Comparison of ENCODE assay signal across 1 cellular context in the genomic region with DNA sequence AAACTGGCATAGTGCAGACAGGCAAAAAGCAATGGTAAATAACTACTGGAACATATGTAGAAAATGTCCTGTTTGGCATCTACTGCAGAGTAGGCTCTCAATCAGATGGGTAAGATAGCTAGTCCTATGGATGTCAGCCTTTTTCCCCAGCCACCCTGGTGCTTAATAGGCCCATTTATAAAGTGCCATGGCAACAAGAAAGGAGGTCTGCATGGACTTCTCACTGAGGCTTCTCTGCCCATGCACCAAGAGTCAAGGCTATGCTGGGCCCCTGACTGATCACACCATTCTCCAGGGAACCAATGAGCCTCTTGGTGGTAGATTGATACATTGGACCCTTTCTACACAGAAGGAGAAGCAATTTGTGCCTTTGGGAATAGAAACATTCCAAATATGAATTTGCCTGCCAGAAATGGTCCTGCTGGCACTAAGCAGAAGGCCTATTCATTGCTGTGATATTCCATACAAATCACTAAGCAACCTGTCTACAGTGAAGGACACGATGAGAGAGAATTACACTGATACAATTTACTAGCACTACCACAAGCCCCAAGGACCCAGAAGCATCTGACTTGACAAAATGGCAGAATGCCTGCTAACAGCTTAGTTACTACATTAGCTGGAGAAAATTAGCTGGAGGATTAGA.
TF ChIP-seq lines count a peak whose summit lies in the region.

No MANE protein-coding gene starts in this region.

TF ChIP-seq in HepG2, 621 proteins besides CTCF, POLR2A, EP300 and RAD21:
- TF ChIP-seq THYN1 (CRISPR knock-in tag; IDR thresholded peaks at IDR 0.05; ENCODE audit: borderline replicate concordance, low read depth): no peak
- TF ChIP-seq, protein P1, sequence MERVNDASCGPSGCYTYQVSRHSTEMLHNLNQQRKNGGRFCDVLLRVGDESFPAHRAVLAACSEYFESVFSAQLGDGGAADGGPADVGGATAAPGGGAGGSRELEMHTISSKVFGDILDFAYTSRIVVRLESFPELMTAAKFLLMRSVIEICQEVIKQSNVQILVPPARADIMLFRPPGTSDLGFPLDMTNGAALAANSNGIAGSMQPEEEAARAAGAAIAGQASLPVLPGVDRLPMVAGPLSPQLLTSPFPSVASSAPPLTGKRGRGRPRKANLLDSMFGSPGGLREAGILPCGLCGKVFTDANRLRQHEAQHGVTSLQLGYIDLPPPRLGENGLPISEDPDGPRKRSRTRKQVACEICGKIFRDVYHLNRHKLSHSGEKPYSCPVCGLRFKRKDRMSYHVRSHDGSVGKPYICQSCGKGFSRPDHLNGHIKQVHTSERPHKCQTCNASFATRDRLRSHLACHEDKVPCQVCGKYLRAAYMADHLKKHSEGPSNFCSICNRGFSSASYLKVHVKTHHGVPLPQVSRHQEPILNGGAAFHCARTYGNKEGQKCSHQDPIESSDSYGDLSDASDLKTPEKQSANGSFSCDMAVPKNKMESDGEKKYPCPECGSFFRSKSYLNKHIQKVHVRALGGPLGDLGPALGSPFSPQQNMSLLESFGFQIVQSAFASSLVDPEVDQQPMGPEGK (CRISPR knock-in tag; IDR thresholded peaks at IDR 0.05): no peak
- TF ChIP-seq MEIS1 (CRISPR knock-in tag; IDR thresholded peaks at IDR 0.05; ENCODE audit: borderline replicate concordance): no peak
- TF ChIP-seq RFX3 (CRISPR knock-in tag; IDR thresholded peaks at IDR 0.05): no peak
- TF ChIP-seq NCOA2 (CRISPR knock-in tag; IDR thresholded peaks at IDR 0.05): no peak
- no peak for TF ChIP-seq ZNF335 (CRISPR knock-in tag; IDR thresholded peaks at IDR 0.05)
- TF ChIP-seq, protein P2, sequence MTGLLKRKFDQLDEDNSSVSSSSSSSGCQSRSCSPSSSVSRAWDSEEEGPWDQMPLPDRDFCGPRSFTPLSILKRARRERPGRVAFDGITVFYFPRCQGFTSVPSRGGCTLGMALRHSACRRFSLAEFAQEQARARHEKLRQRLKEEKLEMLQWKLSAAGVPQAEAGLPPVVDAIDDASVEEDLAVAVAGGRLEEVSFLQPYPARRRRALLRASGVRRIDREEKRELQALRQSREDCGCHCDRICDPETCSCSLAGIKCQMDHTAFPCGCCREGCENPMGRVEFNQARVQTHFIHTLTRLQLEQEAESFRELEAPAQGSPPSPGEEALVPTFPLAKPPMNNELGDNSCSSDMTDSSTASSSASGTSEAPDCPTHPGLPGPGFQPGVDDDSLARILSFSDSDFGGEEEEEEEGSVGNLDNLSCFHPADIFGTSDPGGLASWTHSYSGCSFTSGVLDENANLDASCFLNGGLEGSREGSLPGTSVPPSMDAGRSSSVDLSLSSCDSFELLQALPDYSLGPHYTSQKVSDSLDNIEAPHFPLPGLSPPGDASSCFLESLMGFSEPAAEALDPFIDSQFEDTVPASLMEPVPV (CRISPR knock-in tag; IDR thresholded peaks at IDR 0.05): no peak
- TF ChIP-seq MZF1 (CRISPR knock-in tag; IDR thresholded peaks at IDR 0.05; ENCODE audit: borderline replicate concordance): no peak
- TF ChIP-seq, protein P3, sequence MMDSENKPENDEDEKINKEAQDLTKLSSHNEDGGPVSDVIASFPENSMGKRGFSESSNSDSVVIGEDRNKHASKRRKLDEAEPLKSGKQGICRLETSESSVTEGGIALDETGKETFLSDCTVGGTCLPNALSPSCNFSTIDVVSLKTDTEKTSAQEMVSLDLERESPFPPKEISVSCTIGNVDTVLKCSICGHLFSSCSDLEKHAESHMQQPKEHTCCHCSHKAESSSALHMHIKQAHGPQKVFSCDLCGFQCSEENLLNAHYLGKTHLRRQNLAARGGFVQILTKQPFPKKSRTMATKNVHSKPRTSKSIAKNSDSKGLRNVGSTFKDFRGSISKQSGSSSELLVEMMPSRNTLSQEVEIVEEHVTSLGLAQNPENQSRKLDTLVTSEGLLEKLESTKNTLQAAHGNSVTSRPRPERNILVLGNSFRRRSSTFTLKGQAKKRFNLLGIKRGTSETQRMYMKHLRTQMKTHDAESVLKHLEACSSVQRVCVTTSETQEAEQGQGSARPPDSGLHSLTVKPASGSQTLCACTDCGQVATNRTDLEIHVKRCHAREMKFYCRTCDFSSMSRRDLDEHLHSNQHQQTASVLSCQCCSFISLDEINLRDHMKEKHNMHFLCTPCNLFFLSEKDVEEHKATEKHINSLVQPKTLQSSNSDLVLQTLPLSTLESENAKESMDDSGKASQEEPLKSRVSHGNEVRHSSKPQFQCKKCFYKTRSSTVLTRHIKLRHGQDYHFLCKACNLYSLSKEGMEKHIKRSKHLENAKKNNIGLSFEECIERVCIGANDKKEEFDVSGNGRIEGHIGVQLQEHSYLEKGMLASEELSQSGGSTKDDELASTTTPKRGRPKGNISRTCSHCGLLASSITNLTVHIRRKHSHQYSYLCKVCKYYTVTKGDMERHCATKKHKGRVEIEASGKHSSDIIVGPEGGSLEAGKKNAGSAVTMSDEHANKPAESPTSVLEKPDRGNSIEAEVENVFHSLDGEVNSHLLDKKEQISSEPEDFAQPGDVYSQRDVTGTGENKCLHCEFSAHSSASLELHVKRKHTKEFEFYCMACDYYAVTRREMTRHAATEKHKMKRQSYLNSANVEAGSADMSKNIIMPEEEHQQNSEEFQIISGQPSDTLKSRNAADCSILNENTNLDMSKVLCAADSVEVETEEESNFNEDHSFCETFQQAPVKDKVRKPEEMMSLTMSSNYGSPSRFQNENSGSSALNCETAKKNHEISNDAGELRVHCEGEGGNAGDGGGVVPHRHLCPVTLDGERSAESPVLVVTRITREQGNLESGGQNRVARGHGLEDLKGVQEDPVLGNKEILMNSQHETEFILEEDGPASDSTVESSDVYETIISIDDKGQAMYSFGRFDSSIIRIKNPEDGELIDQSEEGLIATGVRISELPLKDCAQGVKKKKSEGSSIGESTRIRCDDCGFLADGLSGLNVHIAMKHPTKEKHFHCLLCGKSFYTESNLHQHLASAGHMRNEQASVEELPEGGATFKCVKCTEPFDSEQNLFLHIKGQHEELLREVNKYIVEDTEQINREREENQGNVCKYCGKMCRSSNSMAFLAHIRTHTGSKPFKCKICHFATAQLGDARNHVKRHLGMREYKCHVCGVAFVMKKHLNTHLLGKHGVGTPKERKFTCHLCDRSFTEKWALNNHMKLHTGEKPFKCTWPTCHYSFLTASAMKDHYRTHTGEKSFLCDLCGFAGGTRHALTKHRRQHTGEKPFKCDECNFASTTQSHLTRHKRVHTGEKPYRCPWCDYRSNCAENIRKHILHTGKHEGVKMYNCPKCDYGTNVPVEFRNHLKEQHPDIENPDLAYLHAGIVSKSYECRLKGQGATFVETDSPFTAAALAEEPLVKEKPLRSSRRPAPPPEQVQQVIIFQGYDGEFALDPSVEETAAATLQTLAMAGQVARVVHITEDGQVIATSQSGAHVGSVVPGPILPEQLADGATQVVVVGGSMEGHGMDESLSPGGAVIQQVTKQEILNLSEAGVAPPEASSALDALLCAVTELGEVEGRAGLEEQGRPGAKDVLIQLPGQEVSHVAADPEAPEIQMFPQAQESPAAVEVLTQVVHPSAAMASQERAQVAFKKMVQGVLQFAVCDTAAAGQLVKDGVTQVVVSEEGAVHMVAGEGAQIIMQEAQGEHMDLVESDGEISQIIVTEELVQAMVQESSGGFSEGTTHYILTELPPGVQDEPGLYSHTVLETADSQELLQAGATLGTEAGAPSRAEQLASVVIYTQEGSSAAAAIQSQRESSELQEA (CRISPR knock-in tag; IDR thresholded peaks at IDR 0.05; ENCODE audit: not compliant biosample characterization): no peak
- no peak for TF ChIP-seq ZKSCAN1 (IDR thresholded peaks at IDR 0.05; ENCODE audit: low read length)
- no peak for TF ChIP-seq TOE1 (CRISPR knock-in tag; IDR thresholded peaks at IDR 0.05)
- TF ChIP-seq KAT7 (CRISPR knock-in tag; IDR thresholded peaks at IDR 0.05; ENCODE audit: borderline replicate concordance): no peak
- no peak for TF ChIP-seq SPEN (CRISPR knock-in tag; IDR thresholded peaks at IDR 0.05; ENCODE audit: low read depth)
- TF ChIP-seq, protein P4, sequence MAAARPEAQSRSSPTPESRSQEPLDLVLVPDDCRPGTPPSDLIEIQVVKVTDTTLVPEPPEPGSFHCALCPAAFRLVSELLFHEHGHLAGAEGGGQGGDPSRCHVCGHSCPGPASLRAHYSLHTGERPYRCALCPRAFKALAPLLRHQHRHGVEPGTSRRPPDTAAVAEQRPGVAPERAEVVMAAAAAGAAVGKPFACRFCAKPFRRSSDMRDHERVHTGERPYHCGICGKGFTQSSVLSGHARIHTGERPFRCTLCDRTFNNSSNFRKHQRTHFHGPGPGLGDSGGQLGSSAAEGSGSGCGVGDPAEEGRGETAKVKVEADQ (CRISPR knock-in tag; IDR thresholded peaks at IDR 0.05; ENCODE audit: borderline replicate concordance): no peak
